Comparison of ENCODE assay signal across 9 cellular contexts in the genomic region with DNA sequence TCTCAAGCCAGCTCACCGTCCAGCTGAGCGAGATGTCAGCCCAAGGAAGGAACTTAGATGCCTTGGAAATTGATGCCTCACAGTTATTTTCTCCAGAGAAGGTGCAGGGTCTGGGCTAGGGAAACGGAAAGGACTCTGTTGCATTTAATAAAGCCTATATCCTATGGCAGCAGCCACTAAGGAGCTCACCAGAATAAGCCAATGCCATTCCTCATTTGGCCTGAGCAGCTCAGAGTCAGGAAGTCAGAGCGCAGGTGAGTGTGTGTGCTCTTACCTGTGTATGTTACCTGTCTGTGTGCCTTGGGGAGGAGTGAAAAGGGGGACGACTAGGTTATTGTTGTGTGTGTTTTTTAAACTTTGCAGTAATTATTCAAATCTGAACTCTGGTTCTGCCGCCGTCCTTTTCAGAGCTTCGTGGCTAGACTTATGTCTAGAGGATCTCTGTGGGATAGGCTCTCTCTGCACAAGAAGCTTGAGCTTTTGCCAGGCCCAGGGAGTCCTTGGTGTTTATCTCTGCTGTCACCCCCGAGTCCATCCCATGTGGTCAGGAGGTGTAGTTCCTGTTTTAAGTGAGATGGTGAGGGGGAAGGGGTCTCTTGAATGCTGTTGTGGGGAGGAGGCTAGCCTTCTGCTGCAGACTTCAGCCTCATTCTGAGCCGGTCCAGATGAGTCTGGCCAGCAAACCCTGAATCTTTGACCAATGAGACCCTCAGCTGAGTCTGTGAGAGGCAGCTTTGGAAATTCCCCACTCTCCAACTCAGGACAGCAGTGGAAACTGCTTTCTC. TPM values are rescaled to one million over a fixed set of nuclear protein-coding genes. Genes with fewer than 3 reads are reported as not detected.
DNase-seq lines count a peak whose midpoint lies in the region; ATAC-seq, FAIRE-seq and TF ChIP-seq lines count a peak whose summit lies in the region.
"Had no signal": no experiment of that assay in that cellular context is flagged by ENCODE, and none has a peak within 500 bp of the region (broad histone marks: within the 10 kb centered on the region; RNA-seq: fewer than 3 reads in every experiment).

No MANE protein-coding gene starts in this region.

- no peak overlapping the region for H3K9ac ChIP-seq in Karpas-422 (ENCODE audit: low read length)

- H3K9me2 ChIP-seq in Karpas-422 (replicated peaks; ENCODE audit: insufficient read depth, low read length): no peaks in the 10 kb centered on the region

- H3K9me3 ChIP-seq in Karpas-422 (ENCODE audit: low read length): no peaks in the 10 kb centered on the region

- no peaks in the 10 kb centered on the region for H3K36me3 Mint-ChIP-seq in activated T-helper 2 cell treated with anti-CD3 and anti-CD28 coated beads, Interferon-gamma antibody, Interleukin-2, Interleukin-4, amounts not matched to agents 10 μg/mL and 5 μg/mL and 100 μg/mL, durations not matched to agents 14 hours and 24 hours and 36 hours (ENCODE audit: low read depth)
- no peaks in the 10 kb centered on the region for H3K36me3 Mint-ChIP-seq in naive B cell

- peaks cover 48% of the 10 kb centered on the region for H3K4me1 Mint-ChIP-seq in activated T-helper 2 cell treated with anti-CD3 and anti-CD28 coated beads, Interferon-gamma antibody, Interleukin-2, Interleukin-4, amounts not matched to agents 10 μg/mL and 5 μg/mL and 100 μg/mL, durations not matched to agents 14 hours and 24 hours and 36 hours (ENCODE audit: low read depth)
- peaks cover 20 to 31% (median 28%) of the 10 kb centered on the region in 3 donors for H3K4me1 Mint-ChIP-seq in naive B cell

- in situ Hi-C loops in brain microvascular endothelial cell (cut with HindIII; ENCODE audit: low pct_ligation_motif_present, low sequenced_read_pairs): no loop called here

- no peak overlapping the region for H3K4me3 ChIP-seq in H7 (ENCODE audit: insufficient read depth, low read depth, low read length)
- no peak overlapping the region for H3K4me3 ChIP-seq in Karpas-422 (ENCODE audit: low read length)
- H3K4me3 ChIP-seq in brain microvascular endothelial cell (ENCODE audit: low read depth, low read length): no peak overlapping the region

- no peak overlapping the region for H3K4me2 ChIP-seq in Karpas-422 (ENCODE audit: low read depth, low read length, poor library complexity, severe bottlenecking)

- no peak for FAIRE-seq in D721Med (lab: Jason Lieb, UNC)
- FAIRE-seq: HTR-8/SVneo had no signal

- TF ChIP-seq CTCF in D721Med (IDR thresholded peaks at IDR 0.05; ENCODE audit: insufficient read depth, missing control alignments): no peak
- TF ChIP-seq CTCF in brain microvascular endothelial cell (IDR thresholded peaks at IDR 0.05; ENCODE audit: low read depth, low read length, missing control alignments): no peak

- H3K4me3 Mint-ChIP-seq in activated T-helper 2 cell treated with anti-CD3 and anti-CD28 coated beads, Interferon-gamma antibody, Interleukin-2, Interleukin-4, amounts not matched to agents 10 μg/mL and 5 μg/mL and 100 μg/mL, durations not matched to agents 14 hours and 24 hours and 36 hours (ENCODE audit: low read depth): peak overlapping the region; percentile 97
- H3K4me3 Mint-ChIP-seq in naive B cell: peak overlapping the region; percentile 29 to 100 (median 93)

- no peaks in the 10 kb centered on the region for H3K79me2 ChIP-seq in Karpas-422 (ENCODE audit: low read length)

- H3K27me3 Mint-ChIP-seq in activated T-helper 2 cell treated with anti-CD3 and anti-CD28 coated beads, Interferon-gamma antibody, Interleukin-2, Interleukin-4, amounts not matched to agents 10 μg/mL and 5 μg/mL and 100 μg/mL, durations not matched to agents 14 hours and 24 hours and 36 hours (ENCODE audit: low read depth): peaks cover 22% of the 10 kb centered on the region
- H3K27me3 Mint-ChIP-seq in naive B cell: peaks cover 20 to 23% (median 21%) of the 10 kb centered on the region in 3 donors

- H4K20me1 ChIP-seq in Karpas-422 (ENCODE audit: insufficient read depth, low read depth, low read length): no peaks in the 10 kb centered on the region

- H3K27me3 ChIP-seq in H7 (ENCODE audit: control insufficient read depth, insufficient read depth, low read length) (peaks cover 8% of the 10 kb centered on the region), Karpas-422 (ENCODE audit: low read length) (no peaks in the 10 kb centered on the region), brain microvascular endothelial cell (replicated peaks) (no peaks in the 10 kb centered on the region)

- H3K9me3 Mint-ChIP-seq in activated T-helper 2 cell treated with anti-CD3 and anti-CD28 coated beads, Interferon-gamma antibody, Interleukin-2, Interleukin-4, amounts not matched to agents 10 μg/mL and 5 μg/mL and 100 μg/mL, durations not matched to agents 14 hours and 24 hours and 36 hours: no peaks in the 10 kb centered on the region
- H3K9me3 Mint-ChIP-seq in naive B cell: no peaks in the 10 kb centered on the region

- ATAC-seq in naive B cell (ENCODE audit: low read depth in 2 of 2): no peak
- ATAC-seq in left colon: no peak

- intact Hi-C loops in activated T-helper 2 cell treated with anti-CD3 and anti-CD28 coated beads, Interferon-gamma antibody, Interleukin-2, Interleukin-4, amounts not matched to agents 10 μg/mL and 5 μg/mL and 100 μg/mL, durations not matched to agents 14 hours and 24 hours and 36 hours (cut with micrococcal nuclease): loop anchor here (1.0 to 2.0 kb wide), 3 partner anchors 8 to 26 kb away; no protein-coding TSS in a partner anchor
- intact Hi-C loops in left colon (cut with DNase I, micrococcal nuclease): no loop called here

- H3K27ac ChIP-seq in Karpas-422 (ENCODE audit: low read length) (no peak overlapping the region), brain microvascular endothelial cell (no peak overlapping the region)

- no peaks in the 10 kb centered on the region; the same call in 1 of the 2 replicates for H3K36me3 ChIP-seq in H7 (replicated peaks; ENCODE audit: control insufficient read depth, insufficient read depth, low read length)
- no peaks in the 10 kb centered on the region for H3K36me3 ChIP-seq in Karpas-422 (ENCODE audit: insufficient read depth, low read length)
- no peaks in the 10 kb centered on the region for H3K36me3 ChIP-seq in brain microvascular endothelial cell (replicated peaks)

- DNase-seq in AML-193 (lab: John Stamatoyannopoulos, UW) (peak; percentile 8 to 11), H7 (peak; percentile 28), naive B cell (no peak), D721Med (ENCODE audit: insufficient read length, low spot score) (no peak), Karpas-422 (no peak), brain microvascular endothelial cell (no peak), left colon (no peak)
- no peak for DNase-seq in activated T-helper 2 cell treated with anti-CD3 and anti-CD28 coated beads, Interferon-gamma antibody, Interleukin-2, Interleukin-4, amounts not matched to agents 10 μg/mL and 5 μg/mL and 100 μg/mL, durations not matched to agents 14 hours and 24 hours and 36 hours (ENCODE audit: low spot score)

- no peak overlapping the region for H3K27ac Mint-ChIP-seq in activated T-helper 2 cell treated with anti-CD3 and anti-CD28 coated beads, Interferon-gamma antibody, Interleukin-2, Interleukin-4, amounts not matched to agents 10 μg/mL and 5 μg/mL and 100 μg/mL, durations not matched to agents 14 hours and 24 hours and 36 hours
- H3K27ac Mint-ChIP-seq in naive B cell: no peak overlapping the region

- H2AFZ ChIP-seq in Karpas-422 (ENCODE audit: low read length): no peak overlapping the region

- H3K4me1 ChIP-seq in Karpas-422 (ENCODE audit: low read length): peaks cover 30% of the 10 kb centered on the region

RNA-seq across cellular contexts. Expression of gene TMCC2, which starts 2.4 kb away (rescaled TPM):
- 13.6 and 19.3 TPM in 2 replicates for total RNA-seq in H7 (2014; rRNA removed; shearing (Covaris generic))
- 13.4 and 14.0 TPM in 2 replicates for total RNA-seq in activated T-helper 2 cell treated with anti-CD3 and anti-CD28 coated beads, Interferon-gamma antibody, Interleukin-2, Interleukin-4, amounts not matched to agents 10 μg/mL and 5 μg/mL and 100 μg/mL, durations not matched to agents 14 hours and 24 hours and 36 hours
- polyA plus RNA-seq in naive B cell (ENCODE audit: low read depth in 6 of 6): under 1 TPM in 5 of 6 donors, not detected in 1; 0.12 to 0.77 (median 0.50) TPM
- total RNA-seq in Karpas-422 (2014; rRNA removed; shearing (Covaris generic); ENCODE audit: low replicate concordance): 0.89 and 1.3 TPM in 2 replicates
- 1 to 10 TPM in 1 of 2 donors, under 1 TPM in 1; 0.27 to 1.2 TPM for total RNA-seq in left colon

RNA-seq across cellular contexts. Expression of gene DSTYK, which starts 18.6 kb away (rescaled TPM):
- 10.9 and 13.9 TPM in 2 replicates for total RNA-seq in H7 (2014; rRNA removed; shearing (Covaris generic))
- total RNA-seq in activated T-helper 2 cell treated with anti-CD3 and anti-CD28 coated beads, Interferon-gamma antibody, Interleukin-2, Interleukin-4, amounts not matched to agents 10 μg/mL and 5 μg/mL and 100 μg/mL, durations not matched to agents 14 hours and 24 hours and 36 hours: 27.3 and 28.6 TPM in 2 replicates
- polyA plus RNA-seq in naive B cell (ENCODE audit: low read depth in 6 of 6): 1 to 10 TPM; 4.5 to 7.6 (median 5.8) TPM
- 1.5 and 1.6 TPM in 2 replicates for total RNA-seq in Karpas-422 (2014; rRNA removed; shearing (Covaris generic); ENCODE audit: low replicate concordance)
- total RNA-seq in left colon: 1 to 10 TPM; 4.7 to 7.0 TPM

Comparison
In these comparisons a context has a peak if more than half of its experiments do, and no peak if none do; other contexts are left out.
1. DNase-seq: peak in AML-193 (2 of 2) and H7 (single experiment); none in activated T-helper 2 cell treated with anti-CD3 and anti-CD28 coated beads, Interferon-gamma antibody, Interleukin-2, Interleukin-4, amounts not matched to agents 10 μg/mL and 5 μg/mL and 100 μg/mL, durations not matched to agents 14 hours and 24 hours and 36 hours (single experiment), naive B cell (single experiment), D721Med (single experiment), Karpas-422 (single experiment), brain microvascular endothelial cell (single experiment) and left colon (0 of 2).